9 cellular contexts compared by ENCODE assay signal in genomic region chr2:173898178-173898668, GRCh38.
DNase-seq lines count a peak whose midpoint lies in the region; ATAC-seq and TF ChIP-seq lines count a peak whose summit lies in the region.
"Had no signal": no experiment of that assay in that cellular context is flagged by ENCODE, and none has a peak within 500 bp of the region (broad histone marks: within the 10 kb centered on the region; RNA-seq: fewer than 3 reads in every experiment).

No MANE protein-coding gene starts in this region.

- H3K27me3 Mint-ChIP-seq in progenitor cell of endocrine pancreas = no peaks in the 10 kb centered on the region
- H3K27me3 Mint-ChIP-seq: brain had no signal

- H3K27ac ChIP-seq in HL-60 (replicated peaks) = peak overlapping the region; percentile 64

- no peak overlapping the region for H3K4me3 Mint-ChIP-seq in progenitor cell of endocrine pancreas (ENCODE audit: low read depth)
- H3K4me3 Mint-ChIP-seq: brain had no signal

- H3K4me3 ChIP-seq in HL-60 (replicated peaks; ENCODE audit: insufficient read depth, low read length) = no peak overlapping the region

- H3K36me3 Mint-ChIP-seq in progenitor cell of endocrine pancreas (ENCODE audit: insufficient read depth) = no peaks in the 10 kb centered on the region
- H3K36me3 Mint-ChIP-seq: brain had no signal

- ATAC-seq in GM18867 (IDR thresholded peaks at IDR 0.05; ENCODE audit: unreplicated experiment) (peak; percentile 85), GM21737 (IDR thresholded peaks at IDR 0.05; ENCODE audit: unreplicated experiment) (peak; percentile 85)

- H3K4me1 Mint-ChIP-seq in progenitor cell of endocrine pancreas (ENCODE audit: low read depth) = no peaks in the 10 kb centered on the region
- H3K4me1 Mint-ChIP-seq: brain had no signal

- no peak for TF ChIP-seq CTCF in HL-60 (IDR thresholded peaks at IDR 0.05; ENCODE audit: insufficient read depth, low read length)
- no peak for TF ChIP-seq CTCF in progenitor cell of endocrine pancreas (IDR thresholded peaks at IDR 0.05; ENCODE audit: unreplicated experiment)

- no peaks in the 10 kb centered on the region for H3K27me3 ChIP-seq in HL-60 (ENCODE audit: insufficient read depth, poor library complexity, severe bottlenecking)

- H3K27ac Mint-ChIP-seq in progenitor cell of endocrine pancreas = no peak overlapping the region
- H3K27ac Mint-ChIP-seq: brain had no signal

- H3K9me3 Mint-ChIP-seq in progenitor cell of endocrine pancreas (ENCODE audit: low read depth) = no peaks in the 10 kb centered on the region
- H3K9me3 Mint-ChIP-seq: brain had no signal

- peak; percentile 72 to 77 for DNase-seq in HL-60 (ENCODE audit: low read depth in 1 of 2, low spot score in 1 of 2)
- peak; percentile 36 for DNase-seq in medulla oblongata (ENCODE audit: extremely low spot score)
- DNase-seq in NCI-H146 (lab: John Stamatoyannopoulos, UW) = no peak
- DNase-seq in progenitor cell of endocrine pancreas (ENCODE audit: low spot score, unreplicated experiment) = no peak
- DNase-seq in cerebellar nuclear complex (lab: John Stamatoyannopoulos, UW) = no peak
- DNase-seq in effector CD8-positive, alpha-beta T cell (lab: John Stamatoyannopoulos, UW) = no peak

Comparison
In these comparisons a context has a peak if more than half of its experiments do, and no peak if none do; other contexts are left out.
1. DNase-seq: peak in HL-60 (2 of 2) and medulla oblongata (single experiment); none in NCI-H146 (single experiment), progenitor cell of endocrine pancreas (single experiment), cerebellar nuclear complex (0 of 2) and effector CD8-positive, alpha-beta T cell (single experiment).